In genomic region chr2:151401149-151401548, GRCh38 we compare ENCODE assay signal across 11 cellular contexts.
"Had no signal": no experiment of that assay in that cellular context is flagged by ENCODE, and none has a peak within 500 bp of the region (broad histone marks: within the 10 kb centered on the region; RNA-seq: fewer than 3 reads in every experiment).

No MANE protein-coding gene starts in this region.

- ATAC-seq: GM23338, HCT116 had no signal

- H3K4me3 ChIP-seq: GM23248, GM23338, HAP-1 had no signal

- H3K9me3 Mint-ChIP-seq: GM23338, H9, HFFc6 had no signal

- H3K9me3 ChIP-seq: HAP-1 had no signal

- DNase-seq: GM23248, GOT3, H7, H9, HCEC 1CT, HFFc6 had no signal

- H3K4me3 Mint-ChIP-seq: GM23338, H9, HFFc6 had no signal

- H3K4me2 ChIP-seq: GM23338 had no signal

- FAIRE-seq: H1, H54 had no signal

- H3K9ac ChIP-seq: GM23248 had no signal

- H3K4me1 ChIP-seq: HAP-1 had no signal

- H2AFZ ChIP-seq: GM23248, GM23338 had no signal

- H3K36me3 ChIP-seq: HAP-1 had no signal

- H3K27ac ChIP-seq: GM23248 had no signal

- H3K4me1 Mint-ChIP-seq: GM23338, H9 had no signal

- H3K27ac Mint-ChIP-seq: GM23338, HFFc6 had no signal
